Comparison of ENCODE assay signal across 31 cellular contexts in genomic region chr10:128137877-128138276, GRCh38. TPM values are rescaled to one million over a fixed set of nuclear protein-coding genes. Genes with fewer than 3 reads are reported as not detected.
DNase-seq lines count a peak whose midpoint lies in the region; ATAC-seq and FAIRE-seq lines count a peak whose summit lies in the region.
"Had no signal": no experiment of that assay in that cellular context is flagged by ENCODE, and none has a peak within 500 bp of the region (broad histone marks: within the 10 kb centered on the region; RNA-seq: fewer than 3 reads in every experiment).

No MANE protein-coding gene starts in this region.

- ATAC-seq in activated T-cell treated with anti-CD3 and anti-CD28 coated beads, Interleukin-2, amount 50 U/mL, for 72 hours (replicated peaks in 1 of 2), result no peak
- ATAC-seq in GM21717 (IDR thresholded peaks at IDR 0.05; ENCODE audit: unreplicated experiment), result peak; percentile 75
- peak; percentile 42 for ATAC-seq in HG03442 (IDR thresholded peaks at IDR 0.05; ENCODE audit: unreplicated experiment)
- no peak for ATAC-seq in HG03039 (IDR thresholded peaks at IDR 0.05; ENCODE audit: unreplicated experiment)
- ATAC-seq: activated naive CD4-positive, alpha-beta T cell treated with anti-CD3 and anti-CD28 coated beads, Interleukin-2, amount 50 U/mL, for 72 hours; esophagus mucosa; foreskin keratinocyte; K562; lower lobe of right lung; natural killer cell had no signal

- H3K4me3 ChIP-seq in small intestine (ENCODE audit: low read depth in 1 of 2, low read length in 2 of 2) (no peak overlapping the region), H7 (ENCODE audit: insufficient read depth, low read depth, low read length) (no peak overlapping the region)
- H3K4me3 ChIP-seq: K562, lower lobe of right lung, MG63, thoracic aorta, vagina had no signal

- no peaks in the 10 kb centered on the region for H3K27me3 ChIP-seq in small intestine (ENCODE audit: control insufficient read depth in 2 of 2, insufficient read depth in 2 of 2, low read length in 2 of 2)
- no peaks in the 10 kb centered on the region for H3K27me3 ChIP-seq in H7 (ENCODE audit: control insufficient read depth, insufficient read depth, low read length)
- H3K27me3 ChIP-seq: foreskin keratinocyte, MG63, vagina had no signal

- H3K4me1 Mint-ChIP-seq in activated T-cell treated with anti-CD3 and anti-CD28 coated beads, Interleukin-2, amount 50 U/mL, for 72 hours (ENCODE audit: low read depth), result no peaks in the 10 kb centered on the region
- no peaks in the 10 kb centered on the region for H3K4me1 Mint-ChIP-seq in activated T-cell treated with anti-CD3 and anti-CD28 coated beads, Interleukin-2, amount 50 U/mL, for 24 hours (ENCODE audit: low read depth)
- H3K4me1 Mint-ChIP-seq: natural killer cell had no signal

- no peak for DNase-seq in activated T-cell treated with anti-CD3 and anti-CD28 coated beads, Interleukin-2, amount 50 U/mL, for 72 hours
- DNase-seq in activated T-cell treated with anti-CD3 and anti-CD28 coated beads, Interleukin-2, amount 50 U/mL, for 24 hours, result no peak
- DNase-seq in small intestine (peak; percentile 14), H7 (no peak), dedifferentiated amniotic fluid mesenchymal stem cell (ENCODE audit: extremely low spot score) (no peak)
- DNase-seq: activated CD4-positive, alpha-beta T cell treated with anti-CD3 and anti-CD28 coated beads, Interleukin-2, amount 50 U/mL, for 48 hours; activated CD4-positive, CD25-positive, alpha-beta regulatory T cell; AML-193; aorta; CD4-positive, alpha-beta T cell; endodermal cell; foreskin keratinocyte; lower lobe of right lung; MG63; natural killer cell; NCI-H1417; NCI-H2081; NCI-H82; RPMI8226; T-helper 1 cell had no signal

- H3K36me3 ChIP-seq in small intestine (ENCODE audit: control insufficient read depth in 2 of 2, insufficient read depth in 2 of 2, low read length in 2 of 2) (no peaks in the 10 kb centered on the region), H7 (replicated peaks; ENCODE audit: control insufficient read depth, insufficient read depth, low read length) (no peaks in the 10 kb centered on the region)
- H3K36me3 ChIP-seq: lower lobe of right lung, MG63, thoracic aorta, vagina had no signal

- peak overlapping the region; percentile 28 for H3K27ac Mint-ChIP-seq in activated T-cell treated with anti-CD3 and anti-CD28 coated beads, Interleukin-2, amount 50 U/mL, for 72 hours
- H3K27ac Mint-ChIP-seq in activated T-cell treated with anti-CD3 and anti-CD28 coated beads, Interleukin-2, amount 50 U/mL, for 24 hours, result no peak overlapping the region
- H3K27ac Mint-ChIP-seq: activated naive CD4-positive, alpha-beta T cell treated with anti-CD3 and anti-CD28 coated beads, Interleukin-2, amount 50 U/mL, for 72 hours; CD4-positive, alpha-beta T cell; dendritic cell treated with granulocyte-macrophage colony-stimulating factor and Interleukin-4, amounts not matched to agents 40 ng/mL and 50 ng/mL, for 4 days; endodermal cell; natural killer cell; stimulated activated naive CD8-positive, alpha-beta T cell treated with anti-CD3 and anti-CD28 coated beads, Interleukin-15, Interleukin-2, amounts not matched to agents 100 ng/mL and 50 ng/mL, for 24 hours had no signal

- no peaks in the 10 kb centered on the region for H3K4me1 ChIP-seq in small intestine (ENCODE audit: control insufficient read depth in 2 of 2, insufficient read depth in 1 of 2, low read depth in 1 of 2, low read length in 1 of 2)
- H3K4me1 ChIP-seq: foreskin keratinocyte, lower lobe of right lung, vagina had no signal

- no peak overlapping the region for H3K27ac ChIP-seq in small intestine (ENCODE audit: low read depth in 1 of 2, low read length in 1 of 2)
- H3K27ac ChIP-seq: 22Rv1, foreskin keratinocyte, lower lobe of right lung, thoracic aorta, vagina had no signal

- no peaks in the 10 kb centered on the region for H3K9me3 ChIP-seq in small intestine (ENCODE audit: control insufficient read depth, low read depth)
- H3K9me3 ChIP-seq: lower lobe of right lung, MG63, thoracic aorta, vagina had no signal

- H3K36me3 Mint-ChIP-seq in activated T-cell treated with anti-CD3 and anti-CD28 coated beads, Interleukin-2, amount 50 U/mL, for 72 hours (ENCODE audit: insufficient read depth in 2 of 2), result no peaks in the 10 kb centered on the region
- H3K36me3 Mint-ChIP-seq in activated T-cell treated with anti-CD3 and anti-CD28 coated beads, Interleukin-2, amount 50 U/mL, for 24 hours (ENCODE audit: low read depth), result no peaks in the 10 kb centered on the region
- H3K36me3 Mint-ChIP-seq: activated naive CD4-positive, alpha-beta T cell treated with anti-CD3 and anti-CD28 coated beads, Interleukin-2, amount 50 U/mL, for 72 hours; natural killer cell had no signal

- WGBS in small intestine, 3 donors, result 3 to 19% (median 11%) methylated on average over 1 of the region's 1 CpG

- H3K27me3 Mint-ChIP-seq in activated T-cell treated with anti-CD3 and anti-CD28 coated beads, Interleukin-2, amount 50 U/mL, for 72 hours (ENCODE audit: low read depth), result no peaks in the 10 kb centered on the region
- no peaks in the 10 kb centered on the region for H3K27me3 Mint-ChIP-seq in activated T-cell treated with anti-CD3 and anti-CD28 coated beads, Interleukin-2, amount 50 U/mL, for 24 hours
- H3K27me3 Mint-ChIP-seq: CD4-positive, alpha-beta T cell; stimulated activated naive CD8-positive, alpha-beta T cell treated with anti-CD3 and anti-CD28 coated beads, Interleukin-15, Interleukin-2, amounts not matched to agents 100 ng/mL and 50 ng/mL, for 24 hours had no signal

- no peaks in the 10 kb centered on the region for H3K9me3 Mint-ChIP-seq in activated T-cell treated with anti-CD3 and anti-CD28 coated beads, Interleukin-2, amount 50 U/mL, for 72 hours
- no peaks in the 10 kb centered on the region for H3K9me3 Mint-ChIP-seq in activated T-cell treated with anti-CD3 and anti-CD28 coated beads, Interleukin-2, amount 50 U/mL, for 24 hours
- H3K9me3 Mint-ChIP-seq: activated naive CD4-positive, alpha-beta T cell treated with anti-CD3 and anti-CD28 coated beads, Interleukin-2, amount 50 U/mL, for 72 hours; CD4-positive, alpha-beta T cell; dendritic cell treated with granulocyte-macrophage colony-stimulating factor and Interleukin-4, amounts not matched to agents 40 ng/mL and 50 ng/mL, for 4 days; endodermal cell; natural killer cell; stimulated activated naive CD8-positive, alpha-beta T cell treated with anti-CD3 and anti-CD28 coated beads, Interleukin-15, Interleukin-2, amounts not matched to agents 100 ng/mL and 50 ng/mL, for 24 hours had no signal

- H3K4me3 Mint-ChIP-seq in activated T-cell treated with anti-CD3 and anti-CD28 coated beads, Interleukin-2, amount 50 U/mL, for 72 hours, result no peak overlapping the region
- H3K4me3 Mint-ChIP-seq in activated T-cell treated with anti-CD3 and anti-CD28 coated beads, Interleukin-2, amount 50 U/mL, for 24 hours, result no peak overlapping the region
- H3K4me3 Mint-ChIP-seq: CD4-positive, alpha-beta T cell; dendritic cell treated with granulocyte-macrophage colony-stimulating factor and Interleukin-4, amounts not matched to agents 40 ng/mL and 50 ng/mL, for 4 days; endodermal cell; natural killer cell; stimulated activated naive CD8-positive, alpha-beta T cell treated with anti-CD3 and anti-CD28 coated beads, Interleukin-15, Interleukin-2, amounts not matched to agents 100 ng/mL and 50 ng/mL, for 24 hours had no signal

- FAIRE-seq in small intestine (lab: Jason Lieb, UNC), result no peak
- FAIRE-seq: K562 had no signal

RNA-seq across cellular contexts. Expression of gene MKI67, which starts 11.7 kb away (rescaled TPM):
- total RNA-seq in activated T-cell treated with anti-CD3 and anti-CD28 coated beads, Interleukin-2, amount 50 U/mL, for 72 hours, result 100 to 1,000 TPM; 217 to 249 TPM
- 10 to 100 TPM in 1 of 3 donors, 1 to 10 TPM in 1, under 1 TPM in 1; 0.45 to 29.6 (median 1.4) TPM for polyA plus RNA-seq in small intestine
- total RNA-seq in H7 (2014; rRNA removed; shearing (Covaris generic)), result 17.1 and 34.4 TPM in 2 replicates

Comparison
In these comparisons a context has a peak if more than half of its experiments do, and no peak if none do; other contexts are left out.
1. ATAC-seq: peak in GM21717 (single experiment) and HG03442 (single experiment); none in activated T-cell treated with anti-CD3 and anti-CD28 coated beads, Interleukin-2, amount 50 U/mL, for 72 hours (0 of 2) and HG03039 (single experiment).